Comparison of ENCODE assay signal across 9 cellular contexts in the genomic region with DNA sequence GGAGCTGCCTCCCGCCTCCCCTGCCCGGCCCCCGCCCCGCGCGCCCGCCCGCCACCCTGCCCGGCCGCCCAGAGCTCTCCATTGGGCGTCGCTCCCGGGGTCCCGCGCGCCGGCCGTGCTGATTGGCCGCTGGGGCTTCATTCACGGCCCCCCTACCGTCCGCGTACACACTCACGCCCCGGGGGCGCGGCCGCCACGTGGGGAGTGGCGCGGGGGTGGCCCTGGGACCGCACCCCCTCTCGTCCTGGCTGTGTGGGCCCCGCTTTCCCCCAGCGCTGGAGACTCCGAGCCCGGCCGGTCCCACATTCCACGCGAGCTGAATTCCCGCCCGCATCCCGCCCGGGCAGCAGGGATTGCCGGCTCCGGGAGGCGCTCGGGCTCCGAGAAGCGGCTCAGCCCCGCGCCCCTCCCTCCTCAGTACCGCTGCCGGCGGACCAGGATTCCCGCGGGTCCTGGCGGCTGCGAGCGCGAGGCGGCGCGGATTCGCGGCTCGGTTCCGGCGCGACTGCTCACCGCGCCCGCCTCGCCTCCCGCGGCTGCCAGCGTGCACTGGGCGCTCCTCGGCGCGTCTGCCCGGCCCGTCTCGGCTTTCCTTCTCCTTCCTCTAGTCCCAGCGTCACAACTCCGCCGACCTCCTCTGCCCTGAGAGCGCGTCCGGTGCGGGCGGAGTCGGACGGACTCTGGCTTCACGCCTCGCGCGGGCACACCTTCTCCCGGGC. TPM values are rescaled to one million over a fixed set of nuclear protein-coding genes. Genes with fewer than 3 reads are reported as not detected.
A peak's percentile ranks its signal among the peaks of the same experiment; 100 is the strongest.
DNase-seq lines count a peak whose midpoint lies in the region; ATAC-seq, FAIRE-seq and TF ChIP-seq lines count a peak whose summit lies in the region.
"Had no signal": no experiment of that assay in that cellular context is flagged by ENCODE, and none has a peak within 500 bp of the region (broad histone marks: within the 10 kb centered on the region; RNA-seq: fewer than 3 reads in every experiment).

No MANE protein-coding gene starts in this region.

- no peak for FAIRE-seq in kidney (lab: Jason Lieb, UNC)

- TF ChIP-seq CTCF in HFFc6 (IDR thresholded peaks at IDR 0.05) (no peak), kidney (IDR thresholded peaks at IDR 0.05; ENCODE audit: borderline replicate concordance, extremely low read depth, insufficient read depth) (no peak)

- H3K9me3 Mint-ChIP-seq in HFFc6: no peaks in the 10 kb centered on the region
- H3K9me3 Mint-ChIP-seq in central memory CD8-positive, alpha-beta T cell: no peaks in the 10 kb centered on the region

- no peaks in the 10 kb centered on the region for H3K36me3 Mint-ChIP-seq in HFFc6 (ENCODE audit: low read depth)
- peaks cover 8% of the 10 kb centered on the region for H3K36me3 Mint-ChIP-seq in central memory CD8-positive, alpha-beta T cell (ENCODE audit: insufficient read depth)

- H3K27ac ChIP-seq in kidney (ENCODE audit: low read depth in 2 of 2, low read length in 2 of 2): no peak overlapping the region

- ATAC-seq in central memory CD8-positive, alpha-beta T cell (replicated peaks; ENCODE audit: extremely low read depth, poor library complexity, severe bottlenecking): peak; percentile 87

- peaks cover 22% of the 10 kb centered on the region for H3K4me1 ChIP-seq in ES-I3 (ENCODE audit: insufficient read depth, low read length)
- H3K4me1 ChIP-seq in kidney (ENCODE audit: control insufficient read depth in 1 of 2, insufficient read depth in 1 of 2, low read depth in 1 of 2, low read length in 2 of 2): peaks cover 0 to 7% of the 10 kb centered on the region in 2 donors

- peak overlapping the region; percentile 83 for H3K9ac ChIP-seq in ES-I3 (ENCODE audit: low read depth, low read length)
- H3K9ac ChIP-seq in kidney (ENCODE audit: low read length in 2 of 2): no peak overlapping the region

- peak overlapping the region; percentile 64 for H3K4me3 Mint-ChIP-seq in HFFc6
- peak overlapping the region; percentile 76 for H3K4me3 Mint-ChIP-seq in central memory CD8-positive, alpha-beta T cell

- no peaks in the 10 kb centered on the region for H3K36me3 ChIP-seq in ES-I3 (ENCODE audit: insufficient read depth, low read length)
- no peaks in the 10 kb centered on the region for H3K36me3 ChIP-seq in kidney (ENCODE audit: control insufficient read depth in 1 of 2, insufficient read depth in 2 of 2, low read length in 2 of 2)

- peaks cover 5% of the 10 kb centered on the region; the same call in 1 of the 2 replicates for H3K4me1 Mint-ChIP-seq in HFFc6 (ENCODE audit: low read depth)
- peaks cover 13% of the 10 kb centered on the region for H3K4me1 Mint-ChIP-seq in central memory CD8-positive, alpha-beta T cell

- H3K27me3 Mint-ChIP-seq in HFFc6 (ENCODE audit: insufficient read depth): peaks cover 49% of the 10 kb centered on the region
- peaks cover 30% of the 10 kb centered on the region for H3K27me3 Mint-ChIP-seq in central memory CD8-positive, alpha-beta T cell

- peak overlapping the region in 1 of 2 donors; percentile 46 for H3K4me3 ChIP-seq in kidney (ENCODE audit: low read length in 2 of 2)

- intact Hi-C loops in kidney (cut with DNase I): no loop called here

- H3K9me3 ChIP-seq in ES-I3 (ENCODE audit: control insufficient read depth, insufficient read depth, low read length): no peaks in the 10 kb centered on the region
- H3K9me3 ChIP-seq in kidney (ENCODE audit: control insufficient read depth in 1 of 2, low read length in 2 of 2): no peaks in the 10 kb centered on the region

- H3K27ac Mint-ChIP-seq in HFFc6: no peak overlapping the region
- peak overlapping the region; percentile 19 for H3K27ac Mint-ChIP-seq in central memory CD8-positive, alpha-beta T cell (ENCODE audit: low read depth)

- DNase-seq in HFFc6 (peak; percentile 38), NCI-H1930 (lab: John Stamatoyannopoulos, UW) (peak; percentile 57 to 65), kidney (peak; percentile 95), LoVo (ENCODE audit: low spot score) (no peak)
- peak; percentile 68 for DNase-seq in activated CD4-positive, CD25-positive, alpha-beta regulatory T cell treated with anti-CD3 and anti-CD28 coated beads, Interleukin-2, amount 50 U/mL, for 72 hours
- peak; percentile 34 to 42 for DNase-seq in central memory CD8-positive, alpha-beta T cell (ENCODE audit: low spot score in 2 of 2)
- DNase-seq in stimulated activated CD4-positive, alpha-beta T cell treated with anti-CD3 and anti-CD28 coated beads, Interleukin-12 subunit alpha, Interleukin-12 subunit beta, amount 100 ng/mL, for 48 hours (ENCODE audit: low read depth in 2 of 3, low spot score in 1 of 3): peak; percentile 39 to 78 (median 46)

RNA-seq across cellular contexts. Expression of a gene that starts 0.5 kb away (rescaled TPM):
- under 1 TPM in 1 of 6 experiments, not detected in 5; 0.11 TPM for total RNA-seq in HFFc6 (2021; fragmentation: NEBNext Ultra II Directional; extraction: Animal tissue kit (Norgen Biotek cat#: 25700))
- not detected for total RNA-seq in kidney
- not detected for polyA plus RNA-seq in kidney (ENCODE audit: insufficient read depth, low read depth, low replicate concordance)
- total RNA-seq: subcutaneous adipose tissue had no signal

RNA-seq across cellular contexts. Expression of a gene that starts 34.5 kb away (rescaled TPM):
- total RNA-seq in HFFc6 (2021; fragmentation: NEBNext Ultra II Directional; extraction: Animal tissue kit (Norgen Biotek cat#: 25700)): 10 to 100 TPM; 41.4 to 57.1 (median 49.2) TPM
- 26.2 TPM for total RNA-seq in kidney
- 24.2 TPM for polyA plus RNA-seq in kidney (ENCODE audit: insufficient read depth, low read depth, low replicate concordance)

RNA-seq across cellular contexts. Expression of a gene that starts 41.7 kb away (rescaled TPM):
- 10 to 100 TPM; 29.4 to 40.9 (median 33.2) TPM for total RNA-seq in HFFc6 (2021; fragmentation: NEBNext Ultra II Directional; extraction: Animal tissue kit (Norgen Biotek cat#: 25700))
- 19.6 TPM for total RNA-seq in kidney
- 8.2 TPM for polyA plus RNA-seq in kidney (ENCODE audit: insufficient read depth, low read depth, low replicate concordance)

RNA-seq across cellular contexts. Expression of a gene that starts 57.2 kb away (rescaled TPM):
- 10 to 100 TPM; 71.6 to 91.6 (median 81.3) TPM for total RNA-seq in HFFc6 (2021; fragmentation: NEBNext Ultra II Directional; extraction: Animal tissue kit (Norgen Biotek cat#: 25700))
- total RNA-seq in kidney: 50.7 TPM
- 28.7 TPM for polyA plus RNA-seq in kidney (ENCODE audit: insufficient read depth, low read depth, low replicate concordance)
